8 cellular contexts compared by ENCODE assay signal in genomic region chr1:40372658-40373322, GRCh38. TPM values are rescaled to one million over a fixed set of nuclear protein-coding genes. Genes with fewer than 3 reads are reported as not detected.
A peak's percentile ranks its signal among the peaks of the same experiment; 100 is the strongest.
DNase-seq lines count a peak whose midpoint lies in the region; ATAC-seq, FAIRE-seq and TF ChIP-seq lines count a peak whose summit lies in the region.

No MANE protein-coding gene starts in this region.

- no peak for FAIRE-seq in astrocyte (lab: Jason Lieb, UNC)

- no peaks in the 10 kb centered on the region for H4K20me1 ChIP-seq in astrocyte (ENCODE audit: insufficient read depth, low read length)
- no peaks in the 10 kb centered on the region for H4K20me1 ChIP-seq in neural cell (ENCODE audit: insufficient read depth)

- H3K4me2 ChIP-seq in astrocyte (ENCODE audit: low read length) (peak overlapping the region; percentile 98), neural cell (ENCODE audit: low read length) (no peak overlapping the region)

- peak in 1 of 3 donors; percentile 11 for DNase-seq in CD4-positive, CD25-positive, alpha-beta regulatory T cell
- DNase-seq in astrocyte (ENCODE audit: low read depth), result no peak
- DNase-seq in Peyer's patch, result no peak
- no peak for DNase-seq in NCI-H748 treated with DMSO at 0.1 percent for 48 hours (lab: John Stamatoyannopoulos, UW)
- DNase-seq in substantia nigra (lab: John Stamatoyannopoulos, UW), result no peak

- no peak for TF ChIP-seq RAD21 in neural cell (conservative IDR thresholded peaks at IDR 0.05)

- peak overlapping the region in 2 of 3 donors; percentile 95 to 98 for H3K27ac Mint-ChIP-seq in CD4-positive, CD25-positive, alpha-beta regulatory T cell
- H3K27ac Mint-ChIP-seq in astrocyte (ENCODE audit: unreplicated experiment), result peak overlapping the region; percentile 28

- peaks cover 19 to 48% (median 25%) of the 10 kb centered on the region in 4 donors for H3K4me1 Mint-ChIP-seq in CD4-positive, CD25-positive, alpha-beta regulatory T cell
- H3K4me1 Mint-ChIP-seq in astrocyte (ENCODE audit: low read depth, unreplicated experiment), result no peaks in the 10 kb centered on the region

- no peaks in the 10 kb centered on the region for H3K9me2 ChIP-seq in neural cell (ENCODE audit: insufficient read depth, low read length)

- WGBS in HUES64, result 80% methylated on average over 6 of the region's 6 CpGs

- H3K9me3 ChIP-seq in CD4-positive, CD25-positive, alpha-beta regulatory T cell (ENCODE audit: control insufficient read depth in 2 of 2, low read length in 2 of 2), result no peaks in the 10 kb centered on the region
- no peaks in the 10 kb centered on the region for H3K9me3 ChIP-seq in HUES64 (ENCODE audit: insufficient read depth, low read depth, low read length)
- no peaks in the 10 kb centered on the region for H3K9me3 ChIP-seq in astrocyte (ENCODE audit: insufficient read depth, low read depth, low read length)
- H3K9me3 ChIP-seq in neural cell (ENCODE audit: low read length), result no peaks in the 10 kb centered on the region
- no peaks in the 10 kb centered on the region for H3K9me3 ChIP-seq in Peyer's patch

- H3K36me3 ChIP-seq in CD4-positive, CD25-positive, alpha-beta regulatory T cell (ENCODE audit: control insufficient read depth, insufficient read depth, low read length), result peaks cover 11% of the 10 kb centered on the region
- no peaks in the 10 kb centered on the region for H3K36me3 ChIP-seq in HUES64 (ENCODE audit: insufficient read depth, low read length)
- no peaks in the 10 kb centered on the region for H3K36me3 ChIP-seq in astrocyte (ENCODE audit: insufficient read depth, low read length)
- no peaks in the 10 kb centered on the region for H3K36me3 ChIP-seq in neural cell (ENCODE audit: insufficient read depth, low read length)
- no peaks in the 10 kb centered on the region for H3K36me3 ChIP-seq in Peyer's patch

- H3K27me3 Mint-ChIP-seq in CD4-positive, CD25-positive, alpha-beta regulatory T cell, result peaks cover 5% of the 10 kb centered on the region
- H3K27me3 Mint-ChIP-seq in astrocyte (ENCODE audit: low read depth, unreplicated experiment), result no peaks in the 10 kb centered on the region

- peak overlapping the region; percentile 84 to 98 (median 92) for H3K4me3 Mint-ChIP-seq in CD4-positive, CD25-positive, alpha-beta regulatory T cell
- peak overlapping the region; percentile 85 for H3K4me3 Mint-ChIP-seq in astrocyte (ENCODE audit: unreplicated experiment)

- H3K79me2 ChIP-seq in astrocyte (ENCODE audit: insufficient read depth, low read length) (peaks cover 38% of the 10 kb centered on the region), neural cell (replicated peaks; ENCODE audit: insufficient read depth, low read length) (peaks cover 30% of the 10 kb centered on the region)

- H3K4me1 ChIP-seq in CD4-positive, CD25-positive, alpha-beta regulatory T cell (ENCODE audit: control insufficient read depth, insufficient read depth, low read length, poor library complexity, severe bottlenecking), result peaks cover 36% of the 10 kb centered on the region
- H3K4me1 ChIP-seq in HUES64 (ENCODE audit: insufficient read depth, low read length) (peaks cover 4% of the 10 kb centered on the region), astrocyte (ENCODE audit: insufficient read depth, low read length) (no peaks in the 10 kb centered on the region), Peyer's patch (peaks cover 0 to 14% (median 2%) of the 10 kb centered on the region in 4 donors)

- TF ChIP-seq EP300 in neural cell (conservative IDR thresholded peaks at IDR 0.05; ENCODE audit: poor library complexity, severe bottlenecking), result no peak

- ATAC-seq in CD4-positive, CD25-positive, alpha-beta regulatory T cell (ENCODE audit: low read depth in 2 of 2), result no peak
- no peak for ATAC-seq in HG02852 (IDR thresholded peaks at IDR 0.05; ENCODE audit: unreplicated experiment)

- H3K9ac ChIP-seq in HUES64 (ENCODE audit: low read depth, low read length), result no peak overlapping the region
- H3K9ac ChIP-seq in astrocyte (ENCODE audit: low read length), result no peak overlapping the region
- H3K9ac ChIP-seq in neural cell (ENCODE audit: low read length), result no peak overlapping the region

- TF ChIP-seq CTCF in astrocyte (IDR thresholded peaks at IDR 0.05; ENCODE audit: insufficient read depth, low read depth, low read length), result no peak
- TF ChIP-seq CTCF in neural cell (IDR thresholded peaks at IDR 0.05; ENCODE audit: poor library complexity, severe bottlenecking), result no peak
- no peak for TF ChIP-seq CTCF in Peyer's patch (IDR thresholded peaks at IDR 0.05)

- TF ChIP-seq POLR2A in Peyer's patch (IDR thresholded peaks at IDR 0.05), result no peak

- H3K9me3 Mint-ChIP-seq in CD4-positive, CD25-positive, alpha-beta regulatory T cell, result peaks cover 0 to 4% (median 0%) of the 10 kb centered on the region in 7 donors
- no peaks in the 10 kb centered on the region for H3K9me3 Mint-ChIP-seq in astrocyte (ENCODE audit: unreplicated experiment)

- H2AFZ ChIP-seq in astrocyte (ENCODE audit: low read depth, low read length) (no peak overlapping the region), neural cell (ENCODE audit: low read depth, low read length) (no peak overlapping the region)

- H3K27ac ChIP-seq in CD4-positive, CD25-positive, alpha-beta regulatory T cell (ENCODE audit: insufficient read depth, low read length, poor library complexity, severe bottlenecking), result peak overlapping the region; percentile 99
- H3K27ac ChIP-seq in HUES64 (ENCODE audit: low read depth, low read length), result no peak overlapping the region
- no peak overlapping the region for H3K27ac ChIP-seq in astrocyte (ENCODE audit: low read depth, low read length)
- peak overlapping the region; percentile 10 for H3K27ac ChIP-seq in neural cell (ENCODE audit: low read length)
- peak overlapping the region in 1 of 4 donors; percentile 100 for H3K27ac ChIP-seq in Peyer's patch
- no peak overlapping the region for H3K27ac ChIP-seq in substantia nigra (ENCODE audit: low read depth, low read length, poor library complexity, severe bottlenecking)

- peak overlapping the region; percentile 86 for H3K4me3 ChIP-seq in CD4-positive, CD25-positive, alpha-beta regulatory T cell (ENCODE audit: low read depth, low read length)
- peak overlapping the region; percentile 40 for H3K4me3 ChIP-seq in HUES64 (ENCODE audit: low read length)
- peak overlapping the region; percentile 41 for H3K4me3 ChIP-seq in astrocyte (ENCODE audit: insufficient read depth, low read depth, low read length)
- H3K4me3 ChIP-seq in neural cell (ENCODE audit: low read length), result peak overlapping the region; percentile 100
- H3K4me3 ChIP-seq in Peyer's patch, result peak overlapping the region in 2 of 4 donors; percentile 94 to 100

- H3K36me3 Mint-ChIP-seq in CD4-positive, CD25-positive, alpha-beta regulatory T cell, result peaks cover 24% of the 10 kb centered on the region
- no peaks in the 10 kb centered on the region for H3K36me3 Mint-ChIP-seq in astrocyte (ENCODE audit: low read depth, unreplicated experiment)

- peaks cover 11% of the 10 kb centered on the region for H3F3A ChIP-seq in neural cell (ENCODE audit: insufficient read depth, low read length, poor library complexity, severe bottlenecking)

- no peaks in the 10 kb centered on the region for H3K27me3 ChIP-seq in CD4-positive, CD25-positive, alpha-beta regulatory T cell (ENCODE audit: control insufficient read depth, insufficient read depth, low read length)
- peaks cover 12% of the 10 kb centered on the region for H3K27me3 ChIP-seq in HUES64 (ENCODE audit: insufficient read depth, low read length)
- no peaks in the 10 kb centered on the region for H3K27me3 ChIP-seq in astrocyte (ENCODE audit: insufficient read depth, low read length)
- no peaks in the 10 kb centered on the region for H3K27me3 ChIP-seq in neural cell (ENCODE audit: insufficient read depth, low read depth, low read length)
- H3K27me3 ChIP-seq in Peyer's patch, result no peaks in the 10 kb centered on the region

TF ChIP-seq in neural cell, 6 proteins besides CTCF, POLR2A, EP300 and RAD21:
- no peak for TF ChIP-seq SMC3 (conservative IDR thresholded peaks at IDR 0.05; ENCODE audit: poor library complexity)
- TF ChIP-seq POLR2AphosphoS5 (IDR thresholded peaks at IDR 0.05), result no peak
- no peak for TF ChIP-seq MXI1 (conservative IDR thresholded peaks at IDR 0.05; ENCODE audit: poor library complexity, severe bottlenecking)

RNA-seq across cellular contexts. Expression of gene SMAP2, which starts 0.7 kb away (rescaled TPM):
- total RNA-seq in CD4-positive, CD25-positive, alpha-beta regulatory T cell, result 341 TPM
- 100 to 1,000 TPM; 297 to 472 (median 407) TPM for polyA plus RNA-seq in CD4-positive, CD25-positive, alpha-beta regulatory T cell
- polyA plus RNA-seq in HUES64 (2013, experiment 1 of 2), result 7.8 TPM
- polyA plus RNA-seq in HUES64 (2013, experiment 2 of 2), result 7.6 TPM
- 16.8 and 18.3 TPM in 2 replicates for total RNA-seq in astrocyte
- 46.8 and 56.3 TPM in 2 replicates for polyA plus RNA-seq in neural cell
- 57.0 and 64.9 TPM in 2 replicates for polyA minus RNA-seq in neural cell
- total RNA-seq in Peyer's patch, result 100 to 1,000 TPM in 1 of 4 donors, 10 to 100 TPM in 3; 24.7 to 170 (median 33.7) TPM

RNA-seq across cellular contexts. Expression of gene COL9A2, which starts 55.7 kb away (rescaled TPM):
- 2.9 TPM for total RNA-seq in CD4-positive, CD25-positive, alpha-beta regulatory T cell
- 1 to 10 TPM in 1 of 4 donors, under 1 TPM in 3; 0.26 to 1.5 (median 0.50) TPM for polyA plus RNA-seq in CD4-positive, CD25-positive, alpha-beta regulatory T cell
- polyA plus RNA-seq in HUES64 (2013, experiment 1 of 2), result 8.9 TPM
- 8.1 TPM for polyA plus RNA-seq in HUES64 (2013, experiment 2 of 2)
- 1.5 and 2.1 TPM in 2 replicates for total RNA-seq in astrocyte
- 1.3 and 2.3 TPM in 2 replicates for polyA plus RNA-seq in neural cell
- 2.0 and 2.2 TPM in 2 replicates for polyA minus RNA-seq in neural cell
- 10 to 100 TPM in 1 of 4 donors, 1 to 10 TPM in 3; 2.1 to 11.6 (median 6.3) TPM for total RNA-seq in Peyer's patch

Comparison
In these comparisons a context has a peak if more than half of its experiments do, and no peak if none do; other contexts are left out.
1. H3K27ac ChIP-seq: peak in CD4-positive, CD25-positive, alpha-beta regulatory T cell (single experiment) and neural cell (single experiment); none in HUES64 (single experiment), astrocyte (single experiment) and substantia nigra (single experiment).